2 cellular contexts compared by ENCODE assay signal in the genomic region with DNA sequence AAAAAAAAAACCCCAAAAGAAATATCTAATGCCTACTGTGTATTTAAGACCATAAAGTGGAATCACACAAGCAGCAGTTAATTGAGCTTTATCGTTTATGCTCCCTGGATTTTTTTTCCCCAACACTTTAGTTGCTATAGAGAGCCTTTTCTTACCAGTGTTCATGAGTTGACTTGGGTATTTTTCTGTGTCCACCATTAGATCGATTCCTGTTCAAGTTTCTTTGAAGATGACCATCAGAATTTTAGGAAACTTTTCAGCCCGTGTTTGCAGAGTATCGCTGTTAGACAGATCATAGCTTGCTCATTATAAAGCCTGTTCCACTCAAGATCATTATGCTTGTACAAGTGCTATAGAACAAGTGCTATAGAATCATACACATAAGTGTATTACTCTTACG.
TF ChIP-seq lines count a peak whose summit lies in the region.

No MANE protein-coding gene starts in this region.

TF ChIP-seq in A549, 52 proteins besides CTCF, POLR2A, EP300 and RAD21 (continued from another document):
- TF ChIP-seq, protein P1, sequence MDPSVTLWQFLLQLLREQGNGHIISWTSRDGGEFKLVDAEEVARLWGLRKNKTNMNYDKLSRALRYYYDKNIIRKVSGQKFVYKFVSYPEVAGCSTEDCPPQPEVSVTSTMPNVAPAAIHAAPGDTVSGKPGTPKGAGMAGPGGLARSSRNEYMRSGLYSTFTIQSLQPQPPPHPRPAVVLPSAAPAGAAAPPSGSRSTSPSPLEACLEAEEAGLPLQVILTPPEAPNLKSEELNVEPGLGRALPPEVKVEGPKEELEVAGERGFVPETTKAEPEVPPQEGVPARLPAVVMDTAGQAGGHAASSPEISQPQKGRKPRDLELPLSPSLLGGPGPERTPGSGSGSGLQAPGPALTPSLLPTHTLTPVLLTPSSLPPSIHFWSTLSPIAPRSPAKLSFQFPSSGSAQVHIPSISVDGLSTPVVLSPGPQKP (IDR thresholded peaks at IDR 0.05; ENCODE audit: low read depth, low read length), result no peak
- no peak for TF ChIP-seq POLR2AphosphoS2 (conservative IDR thresholded peaks at IDR 0.05; ENCODE audit: low read length)
- no peak for TF ChIP-seq JUN (IDR thresholded peaks at IDR 0.05)
- no peak for TF ChIP-seq FOXS1 (CRISPR knock-in tag; IDR thresholded peaks at IDR 0.05)
- no peak for TF ChIP-seq MYC (IDR thresholded peaks at IDR 0.05; ENCODE audit: borderline replicate concordance, low read length)
TF ChIP-seq in A549: peak in this region for 0.

TF ChIP-seq in GM23338, 12 proteins besides CTCF, POLR2A, EP300 and RAD21 (continued from another document):
- TF ChIP-seq, protein P2, sequence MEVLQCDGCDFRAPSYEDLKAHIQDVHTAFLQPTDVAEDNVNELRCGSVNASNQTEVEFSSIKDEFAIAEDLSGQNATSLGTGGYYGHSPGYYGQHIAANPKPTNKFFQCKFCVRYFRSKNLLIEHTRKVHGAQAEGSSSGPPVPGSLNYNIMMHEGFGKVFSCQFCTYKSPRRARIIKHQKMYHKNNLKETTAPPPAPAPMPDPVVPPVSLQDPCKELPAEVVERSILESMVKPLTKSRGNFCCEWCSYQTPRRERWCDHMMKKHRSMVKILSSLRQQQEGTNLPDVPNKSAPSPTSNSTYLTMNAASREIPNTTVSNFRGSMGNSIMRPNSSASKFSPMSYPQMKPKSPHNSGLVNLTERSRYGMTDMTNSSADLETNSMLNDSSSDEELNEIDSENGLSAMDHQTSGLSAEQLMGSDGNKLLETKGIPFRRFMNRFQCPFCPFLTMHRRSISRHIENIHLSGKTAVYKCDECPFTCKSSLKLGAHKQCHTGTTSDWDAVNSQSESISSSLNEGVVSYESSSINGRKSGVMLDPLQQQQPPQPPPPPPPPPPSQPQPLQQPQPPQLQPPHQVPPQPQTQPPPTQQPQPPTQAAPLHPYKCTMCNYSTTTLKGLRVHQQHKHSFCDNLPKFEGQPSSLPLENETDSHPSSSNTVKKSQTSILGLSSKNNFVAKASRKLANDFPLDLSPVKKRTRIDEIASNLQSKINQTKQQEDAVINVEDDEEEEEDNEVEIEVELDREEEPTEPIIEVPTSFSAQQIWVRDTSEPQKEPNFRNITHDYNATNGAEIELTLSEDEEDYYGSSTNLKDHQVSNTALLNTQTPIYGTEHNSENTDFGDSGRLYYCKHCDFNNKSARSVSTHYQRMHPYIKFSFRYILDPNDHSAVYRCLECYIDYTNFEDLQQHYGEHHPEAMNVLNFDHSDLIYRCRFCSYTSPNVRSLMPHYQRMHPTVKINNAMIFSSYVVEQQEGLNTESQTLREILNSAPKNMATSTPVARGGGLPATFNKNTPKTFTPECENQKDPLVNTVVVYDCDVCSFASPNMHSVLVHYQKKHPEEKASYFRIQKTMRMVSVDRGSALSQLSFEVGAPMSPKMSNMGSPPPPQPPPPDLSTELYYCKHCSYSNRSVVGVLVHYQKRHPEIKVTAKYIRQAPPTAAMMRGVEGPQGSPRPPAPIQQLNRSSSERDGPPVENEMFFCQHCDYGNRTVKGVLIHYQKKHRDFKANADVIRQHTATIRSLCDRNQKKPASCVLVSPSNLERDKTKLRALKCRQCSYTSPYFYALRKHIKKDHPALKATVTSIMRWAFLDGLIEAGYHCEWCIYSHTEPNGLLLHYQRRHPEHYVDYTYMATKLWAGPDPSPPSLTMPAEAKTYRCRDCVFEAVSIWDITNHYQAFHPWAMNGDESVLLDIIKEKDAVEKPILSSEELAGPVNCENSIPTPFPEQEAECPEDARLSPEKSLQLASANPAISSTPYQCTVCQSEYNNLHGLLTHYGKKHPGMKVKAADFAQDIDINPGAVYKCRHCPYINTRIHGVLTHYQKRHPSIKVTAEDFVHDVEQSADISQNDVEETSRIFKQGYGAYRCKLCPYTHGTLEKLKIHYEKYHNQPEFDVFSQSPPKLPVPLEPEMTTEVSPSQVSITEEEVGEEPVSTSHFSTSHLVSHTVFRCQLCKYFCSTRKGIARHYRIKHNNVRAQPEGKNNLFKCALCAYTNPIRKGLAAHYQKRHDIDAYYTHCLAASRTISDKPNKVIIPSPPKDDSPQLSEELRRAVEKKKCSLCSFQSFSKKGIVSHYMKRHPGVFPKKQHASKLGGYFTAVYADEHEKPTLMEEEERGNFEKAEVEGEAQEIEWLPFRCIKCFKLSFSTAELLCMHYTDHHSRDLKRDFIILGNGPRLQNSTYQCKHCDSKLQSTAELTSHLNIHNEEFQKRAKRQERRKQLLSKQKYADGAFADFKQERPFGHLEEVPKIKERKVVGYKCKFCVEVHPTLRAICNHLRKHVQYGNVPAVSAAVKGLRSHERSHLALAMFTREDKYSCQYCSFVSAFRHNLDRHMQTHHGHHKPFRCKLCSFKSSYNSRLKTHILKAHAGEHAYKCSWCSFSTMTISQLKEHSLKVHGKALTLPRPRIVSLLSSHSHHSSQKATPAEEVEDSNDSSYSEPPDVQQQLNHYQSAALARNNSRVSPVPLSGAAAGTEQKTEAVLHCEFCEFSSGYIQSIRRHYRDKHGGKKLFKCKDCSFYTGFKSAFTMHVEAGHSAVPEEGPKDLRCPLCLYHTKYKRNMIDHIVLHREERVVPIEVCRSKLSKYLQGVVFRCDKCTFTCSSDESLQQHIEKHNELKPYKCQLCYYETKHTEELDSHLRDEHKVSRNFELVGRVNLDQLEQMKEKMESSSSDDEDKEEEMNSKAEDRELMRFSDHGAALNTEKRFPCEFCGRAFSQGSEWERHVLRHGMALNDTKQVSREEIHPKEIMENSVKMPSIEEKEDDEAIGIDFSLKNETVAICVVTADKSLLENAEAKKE (CRISPR knock-in tag; IDR thresholded peaks at IDR 0.05), result no peak
- TF ChIP-seq, protein P3, sequence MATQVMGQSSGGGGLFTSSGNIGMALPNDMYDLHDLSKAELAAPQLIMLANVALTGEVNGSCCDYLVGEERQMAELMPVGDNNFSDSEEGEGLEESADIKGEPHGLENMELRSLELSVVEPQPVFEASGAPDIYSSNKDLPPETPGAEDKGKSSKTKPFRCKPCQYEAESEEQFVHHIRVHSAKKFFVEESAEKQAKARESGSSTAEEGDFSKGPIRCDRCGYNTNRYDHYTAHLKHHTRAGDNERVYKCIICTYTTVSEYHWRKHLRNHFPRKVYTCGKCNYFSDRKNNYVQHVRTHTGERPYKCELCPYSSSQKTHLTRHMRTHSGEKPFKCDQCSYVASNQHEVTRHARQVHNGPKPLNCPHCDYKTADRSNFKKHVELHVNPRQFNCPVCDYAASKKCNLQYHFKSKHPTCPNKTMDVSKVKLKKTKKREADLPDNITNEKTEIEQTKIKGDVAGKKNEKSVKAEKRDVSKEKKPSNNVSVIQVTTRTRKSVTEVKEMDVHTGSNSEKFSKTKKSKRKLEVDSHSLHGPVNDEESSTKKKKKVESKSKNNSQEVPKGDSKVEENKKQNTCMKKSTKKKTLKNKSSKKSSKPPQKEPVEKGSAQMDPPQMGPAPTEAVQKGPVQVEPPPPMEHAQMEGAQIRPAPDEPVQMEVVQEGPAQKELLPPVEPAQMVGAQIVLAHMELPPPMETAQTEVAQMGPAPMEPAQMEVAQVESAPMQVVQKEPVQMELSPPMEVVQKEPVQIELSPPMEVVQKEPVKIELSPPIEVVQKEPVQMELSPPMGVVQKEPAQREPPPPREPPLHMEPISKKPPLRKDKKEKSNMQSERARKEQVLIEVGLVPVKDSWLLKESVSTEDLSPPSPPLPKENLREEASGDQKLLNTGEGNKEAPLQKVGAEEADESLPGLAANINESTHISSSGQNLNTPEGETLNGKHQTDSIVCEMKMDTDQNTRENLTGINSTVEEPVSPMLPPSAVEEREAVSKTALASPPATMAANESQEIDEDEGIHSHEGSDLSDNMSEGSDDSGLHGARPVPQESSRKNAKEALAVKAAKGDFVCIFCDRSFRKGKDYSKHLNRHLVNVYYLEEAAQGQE (IDR thresholded peaks at IDR 0.05; ENCODE audit: unreplicated experiment), result no peak
- TF ChIP-seq, protein P4, sequence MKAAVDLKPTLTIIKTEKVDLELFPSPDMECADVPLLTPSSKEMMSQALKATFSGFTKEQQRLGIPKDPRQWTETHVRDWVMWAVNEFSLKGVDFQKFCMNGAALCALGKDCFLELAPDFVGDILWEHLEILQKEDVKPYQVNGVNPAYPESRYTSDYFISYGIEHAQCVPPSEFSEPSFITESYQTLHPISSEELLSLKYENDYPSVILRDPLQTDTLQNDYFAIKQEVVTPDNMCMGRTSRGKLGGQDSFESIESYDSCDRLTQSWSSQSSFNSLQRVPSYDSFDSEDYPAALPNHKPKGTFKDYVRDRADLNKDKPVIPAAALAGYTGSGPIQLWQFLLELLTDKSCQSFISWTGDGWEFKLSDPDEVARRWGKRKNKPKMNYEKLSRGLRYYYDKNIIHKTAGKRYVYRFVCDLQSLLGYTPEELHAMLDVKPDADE (IDR thresholded peaks at IDR 0.05), result no peak
- TF ChIP-seq EZH2phosphoT487 (IDR thresholded peaks at IDR 0.05; ENCODE audit: unreplicated experiment) (no peak), CREB1 (CRISPR knock-in tag; IDR thresholded peaks at IDR 0.05; ENCODE audit: low read depth) (no peak), ZNF331 (CRISPR knock-in tag; IDR thresholded peaks at IDR 0.05; ENCODE audit: low read depth) (no peak), POLR2AphosphoS5 (IDR thresholded peaks at IDR 0.05; ENCODE audit: low read depth) (no peak)
